ENCODE assay signal across 31 cellular contexts in genomic region chr18:28404721-28405120, GRCh38.
"Had no signal": no experiment of that assay in that cellular context is flagged by ENCODE, and none has a peak within 500 bp of the region (broad histone marks: within the 10 kb centered on the region; RNA-seq: fewer than 3 reads in every experiment).

No MANE protein-coding gene starts in this region.

- H3K9me3 ChIP-seq: adrenal gland, body of pancreas, colonic mucosa, esophagus muscularis mucosa, gastrocnemius medialis had no signal

- H3K4me1 ChIP-seq: adrenal gland, body of pancreas, colonic mucosa, esophagus muscularis mucosa, foreskin keratinocyte, gastrocnemius medialis, heart left ventricle had no signal

- ATAC-seq: activated CD4-positive, CD25-positive, alpha-beta regulatory T cell treated with anti-CD3 and anti-CD28 coated beads, Interleukin-2, amount 50 U/mL, for 24 hours; activated CD8-positive, alpha-beta T cell treated with anti-CD3 and anti-CD28 coated beads for 36 hours; activated naive CD8-positive, alpha-beta T cell treated with anti-CD3 and anti-CD28 coated beads, Interleukin-2, amount 50 U/mL, for 24 hours; activated T-cell treated with anti-CD3 and anti-CD28 coated beads, Interleukin-2, amount 50 U/mL, for 4 hours; activated T-helper 17 cell treated with anti-CD3 and anti-CD28 coated beads, Interleukin-2, amount 50 U/mL, for 72 hours; body of pancreas; effector memory CD8-positive, alpha-beta T cell; foreskin keratinocyte; gastrocnemius medialis; heart left ventricle; T-helper 17 cell had no signal

- H3K4me3 ChIP-seq: adrenal gland, body of pancreas, colonic mucosa, esophagus muscularis mucosa, gastrocnemius medialis, heart left ventricle had no signal

- H3K27me3 ChIP-seq: adrenal gland, body of pancreas, colonic mucosa, esophagus muscularis mucosa, foreskin keratinocyte, gastrocnemius medialis, heart left ventricle had no signal

- H3K36me3 ChIP-seq: adrenal gland, colonic mucosa, esophagus muscularis mucosa, gastrocnemius medialis, heart left ventricle, WERI-Rb-1 had no signal

- H3K27ac ChIP-seq: adrenal gland, body of pancreas, colonic mucosa, esophagus muscularis mucosa, foreskin keratinocyte, gastrocnemius medialis, heart left ventricle, WERI-Rb-1 had no signal

- DNase-seq: activated B cell treated with CpG ODN at 0.5 μM for 24 hours; activated CD4-positive, alpha-beta T cell treated with anti-CD3 and anti-CD28 coated beads for 48 hours; activated CD4-positive, alpha-beta T cell treated with anti-CD3 and anti-CD28 coated beads, Interleukin-2, amount 50 U/mL, for 1 hour; activated CD4-positive, alpha-beta T cell treated with anti-CD3 and anti-CD28 coated beads, Interleukin-2, amount 50 U/mL, for 48 hours; activated CD8-positive, alpha-beta memory T cell treated with anti-CD3 and anti-CD28 coated beads for 24 hours; activated CD8-positive, alpha-beta T cell treated with anti-CD3 and anti-CD28 coated beads for 36 hours; activated effector memory CD4-positive, alpha-beta T cell treated with anti-CD3 and anti-CD28 coated beads, Interleukin-2, amount 50 U/mL, for 16 hours; activated naive CD4-positive, alpha-beta T cell treated with anti-CD3 and anti-CD28 coated beads for 36 hours; activated naive CD8-positive, alpha-beta T cell treated with anti-CD3 and anti-CD28 coated beads for 36 hours; activated naive CD8-positive, alpha-beta T cell treated with anti-CD3 and anti-CD28 coated beads, Interleukin-2, amount 50 U/mL, for 24 hours; activated T-cell treated with anti-CD3 and anti-CD28 coated beads, Interleukin-2, amount 50 U/mL, for 4 hours; adrenal gland; amygdala; aorta; body of pancreas; caudate nucleus; colonic mucosa; effector CD4-positive, alpha-beta T cell; effector memory CD8-positive, alpha-beta T cell; erythroblast; foreskin keratinocyte; gastrocnemius medialis; glutamatergic neuron; heart left ventricle; T-helper 1 cell; T-helper 17 cell; T1000; WERI-Rb-1 had no signal
